2 cellular contexts compared by ENCODE assay signal in genomic region chr10:1177936-1178335, GRCh38.
TF ChIP-seq lines count a peak whose summit lies in the region.

No MANE protein-coding gene starts in this region.

TF ChIP-seq in IMR-90, 13 proteins besides CTCF, POLR2A, EP300 and RAD21 (continued from another document):
- no peak for TF ChIP-seq FOS (IDR thresholded peaks at IDR 0.05; ENCODE audit: low read depth, low read length)
- no peak for TF ChIP-seq RCOR1 (IDR thresholded peaks at IDR 0.05; ENCODE audit: insufficient replicate concordance, low read length)
- no peak for TF ChIP-seq MXI1 (IDR thresholded peaks at IDR 0.05; ENCODE audit: borderline replicate concordance, low read depth, low read length)
- TF ChIP-seq MAFK (IDR thresholded peaks at IDR 0.05; ENCODE audit: low read depth, low read length), result no peak
- TF ChIP-seq MAZ (IDR thresholded peaks at IDR 0.05; ENCODE audit: borderline replicate concordance, low read depth, low read length), result no peak
TF ChIP-seq in IMR-90: peak in this region for 0.

TF ChIP-seq in HepG2, 621 proteins besides CTCF, POLR2A, EP300 and RAD21:
- TF ChIP-seq ZNF784 (CRISPR knock-in tag; IDR thresholded peaks at IDR 0.05; ENCODE audit: borderline replicate concordance) (no peak), ZNF557 (CRISPR knock-in tag; IDR thresholded peaks at IDR 0.05) (no peak), ZNF33A (CRISPR knock-in tag; IDR thresholded peaks at IDR 0.05; ENCODE audit: borderline replicate concordance) (no peak), POGK (CRISPR knock-in tag; conservative IDR thresholded peaks at IDR 0.05) (no peak), ZSCAN31 (CRISPR knock-in tag; IDR thresholded peaks at IDR 0.05; ENCODE audit: low read depth) (no peak), GPBP1L1 (CRISPR knock-in tag; IDR thresholded peaks at IDR 0.05) (no peak), JARID2 (CRISPR knock-in tag; IDR thresholded peaks at IDR 0.05; ENCODE audit: insufficient replicate concordance) (no peak), CEBPZ (IDR thresholded peaks at IDR 0.05; ENCODE audit: low read length) (no peak), ZNF296 (CRISPR knock-in tag; conservative IDR thresholded peaks at IDR 0.05) (no peak), ZNF225 (CRISPR knock-in tag; IDR thresholded peaks at IDR 0.05) (no peak), ZNF441 (CRISPR knock-in tag; IDR thresholded peaks at IDR 0.05; ENCODE audit: borderline replicate concordance) (no peak), MTERF4 (CRISPR knock-in tag; IDR thresholded peaks at IDR 0.05) (no peak), ZNF431 (CRISPR knock-in tag; IDR thresholded peaks at IDR 0.05; ENCODE audit: borderline replicate concordance, low read depth) (no peak), SP5 (CRISPR knock-in tag; IDR thresholded peaks at IDR 0.05; ENCODE audit: borderline replicate concordance, low read depth) (no peak)
TF ChIP-seq in HepG2: peak in this region for 0.
